In the genomic region with DNA sequence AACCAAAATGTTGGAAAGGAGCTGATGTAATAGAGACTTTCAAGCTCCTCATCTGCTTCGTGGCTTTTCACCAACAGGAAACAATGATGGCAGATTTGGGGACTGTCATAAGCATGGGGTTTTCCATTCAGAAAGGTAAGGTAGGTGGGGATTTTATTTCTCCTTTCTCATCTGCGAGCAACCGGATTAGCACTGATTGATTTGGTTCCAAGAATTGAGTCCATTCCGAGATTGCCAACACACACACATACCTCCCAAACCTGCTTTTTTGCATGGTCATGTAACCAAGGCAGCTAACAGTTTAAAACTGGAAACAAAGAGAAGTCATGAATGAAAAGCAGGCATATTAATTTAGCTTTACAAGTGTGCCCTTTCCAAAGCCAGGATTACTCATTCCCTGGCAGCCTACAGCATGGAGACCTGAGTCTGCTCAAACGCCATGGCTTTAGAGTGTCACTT, we compare ENCODE assay signal across 12 cellular contexts.
DNase-seq lines count a peak whose midpoint lies in the region; ATAC-seq, FAIRE-seq and TF ChIP-seq lines count a peak whose summit lies in the region.
"Had no signal": no experiment of that assay in that cellular context is flagged by ENCODE, and none has a peak within 500 bp of the region (broad histone marks: within the 10 kb centered on the region; RNA-seq: fewer than 3 reads in every experiment).

No MANE protein-coding gene starts in this region.

- TF ChIP-seq CTCF in bronchial epithelial cell (IDR thresholded peaks at IDR 0.05; ENCODE audit: insufficient read depth, low read length, severe bottlenecking) (no peak), omental fat pad (IDR thresholded peaks at IDR 0.05) (no peak)

- no peaks in the 10 kb centered on the region for H3K36me3 ChIP-seq in bronchial epithelial cell (ENCODE audit: control insufficient read depth, insufficient read depth, low read length)

- no peaks in the 10 kb centered on the region for H3K27me3 ChIP-seq in bronchial epithelial cell (ENCODE audit: control insufficient read depth, insufficient read depth, low read length)

- ATAC-seq in HG02981 (IDR thresholded peaks at IDR 0.05; ENCODE audit: unreplicated experiment) (peak; percentile 35), omental fat pad (ENCODE audit: low FRiP score) (peak; percentile 59), GM18909 (IDR thresholded peaks at IDR 0.05; ENCODE audit: poor library complexity, unreplicated experiment) (no peak)

- H3K4me3 ChIP-seq in bronchial epithelial cell (ENCODE audit: low read depth, low read length) = no peak overlapping the region

- no peak for FAIRE-seq in bronchial epithelial cell (lab: Jason Lieb, UNC)

- peak; percentile 63 for DNase-seq in EH (ENCODE audit: low read depth)
- peak; percentile 53 for DNase-seq in bronchial epithelial cell (ENCODE audit: low read depth)
- DNase-seq in omental fat pad (ENCODE audit: low spot score) = no peak
- DNase-seq in stimulated activated CD4-positive, alpha-beta T cell treated with anti-CD3 and anti-CD28 coated beads, Interleukin-4, amount 100 ng/mL, for 4 hours = no peak
- no peak for DNase-seq in activated CD4-positive, alpha-beta T cell treated with anti-CD3 and anti-CD28 coated beads, Interleukin-2, amount 50 U/mL, for 1 hour
- DNase-seq in GF-D8 (lab: John Stamatoyannopoulos, UW) = no peak
- DNase-seq: activated CD4-positive, alpha-beta T cell treated with anti-CD3 and anti-CD28 coated beads, Interleukin-2, amount 50 U/mL, for 48 hours; cortex of kidney; DMS79; MM.1S had no signal

Comparison
In these comparisons a context has a peak if more than half of its experiments do, and no peak if none do; other contexts are left out.
1. DNase-seq: peak in EH (single experiment) and bronchial epithelial cell (single experiment); none in omental fat pad (single experiment), stimulated activated CD4-positive, alpha-beta T cell treated with anti-CD3 and anti-CD28 coated beads, Interleukin-4, amount 100 ng/mL, for 4 hours (0 of 2), activated CD4-positive, alpha-beta T cell treated with anti-CD3 and anti-CD28 coated beads, Interleukin-2, amount 50 U/mL, for 1 hour (single experiment) and GF-D8 (single experiment).